In genomic region chr5:76319673-76320072, GRCh38 we compare ENCODE assay signal across 15 cellular contexts.
DNase-seq lines count a peak whose midpoint lies in the region; ATAC-seq and TF ChIP-seq lines count a peak whose summit lies in the region.
"Had no signal": no experiment of that assay in that cellular context is flagged by ENCODE, and none has a peak within 500 bp of the region (broad histone marks: within the 10 kb centered on the region; RNA-seq: fewer than 3 reads in every experiment).

No MANE protein-coding gene starts in this region.

- DNase-seq in CMK (ENCODE audit: low read depth) (peak; percentile 63), UCSD-AML1 (lab: John Stamatoyannopoulos, UW; ENCODE audit: unreplicated experiment) (peak; percentile 16), mesothelial cell of epicardium (ENCODE audit: low spot score in 2 of 2, unreplicated experiment in 2 of 2) (no peak), ascending aorta (ENCODE audit: low spot score in 2 of 2) (no peak), islet precursor cell (no peak)
- DNase-seq: MV-4-11, NCI-H1417 treated with DMSO at 0.1 percent for 48 hours, NCI-H1930, NCI-H69, RPMI8226, SIG-M5 had no signal

- peaks cover 13% of the 10 kb centered on the region for H3K9me3 Mint-ChIP-seq in mesothelial cell of epicardium

- intact Hi-C loops in ascending aorta (cut with DNase I), result no loop called here

- no peaks in the 10 kb centered on the region for H3K27me3 ChIP-seq in ascending aorta
- H3K27me3 ChIP-seq: BLaER1 had no signal

- H3K36me3 Mint-ChIP-seq in mesothelial cell of epicardium, result no peaks in the 10 kb centered on the region

- H3K27me3 Mint-ChIP-seq in mesothelial cell of epicardium (ENCODE audit: low read depth), result no peaks in the 10 kb centered on the region

- H3K9me3 ChIP-seq in KOPT-K1 (ENCODE audit: insufficient read depth, low read length, poor library complexity, severe bottlenecking) (peaks cover 4% of the 10 kb centered on the region), ascending aorta (no peaks in the 10 kb centered on the region)

- H3K4me1 ChIP-seq in ascending aorta, result no peaks in the 10 kb centered on the region

- TF ChIP-seq CTCF in mesothelial cell of epicardium (IDR thresholded peaks at IDR 0.05; ENCODE audit: unreplicated experiment) (no peak), ascending aorta (IDR thresholded peaks at IDR 0.05) (no peak)

- H3K4me3 Mint-ChIP-seq in mesothelial cell of epicardium, result no peak overlapping the region

- no peak for ATAC-seq in GM18519 (IDR thresholded peaks at IDR 0.05; ENCODE audit: low FRiP score, unreplicated experiment)
- no peak for ATAC-seq in HG02981 (IDR thresholded peaks at IDR 0.05; ENCODE audit: unreplicated experiment)

- peaks cover 15% of the 10 kb centered on the region for H3K4me1 Mint-ChIP-seq in mesothelial cell of epicardium

- no peak overlapping the region for H3K4me3 ChIP-seq in ascending aorta
- H3K4me3 ChIP-seq: BLaER1 had no signal

- H3K27ac ChIP-seq in KOPT-K1 (ENCODE audit: low read depth, low read length, poor library complexity, severe bottlenecking), result peak overlapping the region; percentile 85
- H3K27ac ChIP-seq in ascending aorta, result no peak overlapping the region
- H3K27ac ChIP-seq: BLaER1 had no signal

- H3K27ac Mint-ChIP-seq in mesothelial cell of epicardium, result peak overlapping the region; percentile 66

- H3K36me3 ChIP-seq in KOPT-K1 (ENCODE audit: insufficient read depth, low read length), result no peaks in the 10 kb centered on the region
- H3K36me3 ChIP-seq in ascending aorta, result no peaks in the 10 kb centered on the region
- H3K36me3 ChIP-seq: BLaER1 had no signal

Comparison
In these comparisons a context has a peak if more than half of its experiments do, and no peak if none do; other contexts are left out.
1. DNase-seq: peak in CMK (single experiment) and UCSD-AML1 (single experiment); none in mesothelial cell of epicardium (0 of 2), ascending aorta (0 of 2) and islet precursor cell (single experiment).